21 cellular contexts compared by ENCODE assay signal in the genomic region with DNA sequence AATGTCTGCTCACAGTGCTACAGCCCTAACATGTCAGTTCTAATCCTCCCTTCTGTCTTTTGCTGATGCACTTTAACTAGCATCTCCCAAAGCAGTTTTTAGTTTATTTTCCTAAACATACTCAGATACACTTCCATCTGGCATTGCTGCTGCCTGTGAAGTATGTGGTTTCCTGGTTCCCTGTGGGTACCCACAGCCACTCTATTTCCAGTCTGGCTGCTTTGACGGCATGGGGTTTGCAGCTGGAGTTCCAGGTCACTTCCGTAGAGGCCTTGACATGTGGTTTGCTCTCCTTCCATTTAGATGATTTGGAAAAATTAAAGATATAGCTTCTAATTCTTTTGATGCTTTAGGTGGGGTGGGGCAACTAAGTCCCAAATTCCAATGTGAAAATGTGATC.
"Had no signal": no experiment of that assay in that cellular context is flagged by ENCODE, and none has a peak within 500 bp of the region (broad histone marks: within the 10 kb centered on the region; RNA-seq: fewer than 3 reads in every experiment).

No MANE protein-coding gene starts in this region.

- H3K36me3 Mint-ChIP-seq: neural progenitor cell; stimulated activated memory B cell treated with anti-CD40 and anti-IgM and Interleukin-4, amounts not matched to agents 10 μg/mL and 1 μg/mL and 100 μg/mL, for 72 hours had no signal

- H2AFZ ChIP-seq: neural progenitor cell had no signal

- H3K4me1 Mint-ChIP-seq: neural progenitor cell; stimulated activated memory B cell treated with anti-CD40 and anti-IgM and Interleukin-4, amounts not matched to agents 10 μg/mL and 1 μg/mL and 100 μg/mL, for 72 hours; stimulated activated naive CD8-positive, alpha-beta T cell treated with anti-CD3 and anti-CD28 coated beads, Interleukin-15, amount 100 ng/mL, for 72 hours had no signal

- H3K27me3 Mint-ChIP-seq: natural killer cell treated with Interleukin-12 subunit alpha and Interleukin-12 subunit beta and Interleukin-15 and Interleukin-18, amount 100 ng/mL, for 72 hours; stimulated activated memory B cell treated with anti-CD40 and anti-IgM and Interleukin-4, amounts not matched to agents 10 μg/mL and 1 μg/mL and 100 μg/mL, for 72 hours; stimulated activated naive CD8-positive, alpha-beta T cell treated with anti-CD3 and anti-CD28 coated beads, Interleukin-15, amount 100 ng/mL, for 72 hours had no signal

- H3K4me3 ChIP-seq: esophagus squamous epithelium, gastroesophageal sphincter, lung, neural progenitor cell, psoas muscle, right lobe of liver, testis, tibial nerve, upper lobe of right lung, vagina had no signal

- ATAC-seq: gastroesophageal sphincter; left colon; left ventricle myocardium superior; natural killer cell treated with Interleukin-12 subunit alpha and Interleukin-12 subunit beta and Interleukin-15 and Interleukin-18, amount 100 ng/mL, for 72 hours; psoas muscle; right lobe of liver; stimulated activated memory B cell treated with anti-CD40 and anti-IgM and Interleukin-4, amounts not matched to agents 10 μg/mL and 1 μg/mL and 100 μg/mL, for 72 hours; stimulated activated naive CD8-positive, alpha-beta T cell treated with anti-CD3 and anti-CD28 coated beads, Interleukin-15, amount 100 ng/mL, for 72 hours; upper lobe of right lung had no signal

- H3K36me3 ChIP-seq: esophagus squamous epithelium, gastroesophageal sphincter, neural progenitor cell, right lobe of liver, tibial nerve, upper lobe of right lung, vagina had no signal

- H3K4me3 Mint-ChIP-seq: natural killer cell treated with Interleukin-12 subunit alpha and Interleukin-12 subunit beta and Interleukin-15 and Interleukin-18, amount 100 ng/mL, for 72 hours; neural progenitor cell; stimulated activated memory B cell treated with anti-CD40 and anti-IgM and Interleukin-4, amounts not matched to agents 10 μg/mL and 1 μg/mL and 100 μg/mL, for 72 hours; stimulated activated naive CD8-positive, alpha-beta T cell treated with anti-CD3 and anti-CD28 coated beads, Interleukin-15, amount 100 ng/mL, for 72 hours had no signal

- H3K27me3 ChIP-seq: esophagus squamous epithelium, gastroesophageal sphincter, neural progenitor cell, right lobe of liver, testis, tibial nerve, upper lobe of right lung, vagina had no signal

- H3K27ac ChIP-seq: esophagus squamous epithelium, gastroesophageal sphincter, neural progenitor cell, psoas muscle, right lobe of liver, testis, tibial nerve, upper lobe of right lung, vagina had no signal

- H3K9me3 Mint-ChIP-seq: neural progenitor cell had no signal

- H3K4me2 ChIP-seq: neural progenitor cell had no signal

- H3K4me1 ChIP-seq: esophagus squamous epithelium, gastroesophageal sphincter, neural progenitor cell, psoas muscle, right lobe of liver, testis, tibial nerve, upper lobe of right lung, vagina had no signal

- DNase-seq: esophagus squamous epithelium; foreskin fibroblast; glutamatergic neuron; left colon; left ventricle myocardium superior; mesenchymal stem cell; midbrain; psoas muscle; retina; right lobe of liver; stimulated activated CD4-positive, alpha-beta T cell treated with anti-CD3 and anti-CD28 coated beads, Interleukin-4, amount 100 ng/mL, for 24 hours; stimulated activated naive CD8-positive, alpha-beta T cell treated with anti-CD3 and anti-CD28 coated beads, Interleukin-15, amount 100 ng/mL, for 72 hours; testis; upper lobe of right lung had no signal

- H3K27ac Mint-ChIP-seq: natural killer cell treated with Interleukin-12 subunit alpha and Interleukin-12 subunit beta and Interleukin-15 and Interleukin-18, amount 100 ng/mL, for 72 hours; neural progenitor cell; stimulated activated memory B cell treated with anti-CD40 and anti-IgM and Interleukin-4, amounts not matched to agents 10 μg/mL and 1 μg/mL and 100 μg/mL, for 72 hours; stimulated activated naive CD8-positive, alpha-beta T cell treated with anti-CD3 and anti-CD28 coated beads, Interleukin-15, amount 100 ng/mL, for 72 hours had no signal
